ENCODE assay signal across 8 cellular contexts in genomic region chr17:39547713-39548478, GRCh38. TPM values are rescaled to one million over a fixed set of nuclear protein-coding genes. Genes with fewer than 3 reads are reported as not detected.
DNase-seq lines count a peak whose midpoint lies in the region; ATAC-seq and TF ChIP-seq lines count a peak whose summit lies in the region.

No MANE protein-coding gene starts in this region.

- peaks cover 60% of the 10 kb centered on the region for H3K36me3 Mint-ChIP-seq in CD8-positive, alpha-beta T cell
- peaks cover 14% of the 10 kb centered on the region for H3K36me3 Mint-ChIP-seq in activated naive CD4-positive, alpha-beta T cell treated with anti-CD3 and anti-CD28 coated beads for 36 hours (ENCODE audit: low read depth)

- peaks cover 13% of the 10 kb centered on the region for H3K36me3 ChIP-seq in CD8-positive, alpha-beta T cell (ENCODE audit: insufficient read depth, low read length)
- H3K36me3 ChIP-seq in cardiac muscle cell (peaks cover 8% of the 10 kb centered on the region), psoas muscle (ENCODE audit: insufficient read depth in 1 of 2, low read depth in 1 of 2) (peaks cover 0 to 84% of the 10 kb centered on the region in 2 donors), aorta (ENCODE audit: control insufficient read depth in 1 of 2, insufficient read depth in 2 of 2, low read length in 1 of 2) (peaks cover 3 to 5% of the 10 kb centered on the region in 2 donors)

- no peaks in the 10 kb centered on the region for H3K4me1 Mint-ChIP-seq in CD8-positive, alpha-beta T cell (ENCODE audit: low read depth)
- no peaks in the 10 kb centered on the region for H3K4me1 Mint-ChIP-seq in activated naive CD4-positive, alpha-beta T cell treated with anti-CD3 and anti-CD28 coated beads for 36 hours (ENCODE audit: low read depth)

- intact Hi-C loops in CD8-positive, alpha-beta T cell (cut with DNase I, micrococcal nuclease): loop anchor here (1.0 to 5.0 kb wide), 4 partner anchors 74 to 434 kb away; partner anchors contain the start of gene PSMD3 (in 1 of the 2)
- intact Hi-C loops in activated naive CD4-positive, alpha-beta T cell treated with anti-CD3 and anti-CD28 coated beads for 36 hours (cut with micrococcal nuclease): loop anchor here (1.0 to 5.0 kb wide), 4 partner anchors 54 to 341 kb away; no protein-coding TSS in a partner anchor
- intact Hi-C loops in psoas muscle (cut with DNase I) (loop anchor here (2.0 to 5.0 kb wide), 3 partner anchors 74 to 204 kb away; no protein-coding TSS in a partner anchor), aorta (cut with DNase I) (loop anchor here in 1 of 2 donors (1.0 kb wide), 1 partner anchor 75 kb away; no protein-coding TSS in a partner anchor)

- H3K4me3 Mint-ChIP-seq in CD8-positive, alpha-beta T cell: no peak overlapping the region
- no peak overlapping the region for H3K4me3 Mint-ChIP-seq in activated naive CD4-positive, alpha-beta T cell treated with anti-CD3 and anti-CD28 coated beads for 36 hours

- H3K9me3 ChIP-seq in CD8-positive, alpha-beta T cell (ENCODE audit: low read length): no peaks in the 10 kb centered on the region
- no peaks in the 10 kb centered on the region for H3K9me3 ChIP-seq in cardiac muscle cell (ENCODE audit: low read depth)
- H3K9me3 ChIP-seq in psoas muscle: no peaks in the 10 kb centered on the region
- H3K9me3 ChIP-seq in aorta (ENCODE audit: control insufficient read depth, low read length): no peaks in the 10 kb centered on the region

- no peak overlapping the region for H3K27ac ChIP-seq in CD8-positive, alpha-beta T cell (ENCODE audit: low read depth, low read length)
- H3K27ac ChIP-seq in cardiac muscle cell (no peak overlapping the region), psoas muscle (no peak overlapping the region), aorta (ENCODE audit: low read depth in 1 of 2, low read length in 2 of 2) (no peak overlapping the region)

- WGBS in psoas muscle, 3 donors: 18 to 24% (median 22%) methylated on average over 5 of the region's 5 CpGs
- 22 to 31% methylated on average over 5 of the region's 5 CpGs for WGBS in aorta, 2 donors

- peak; percentile 89 for ATAC-seq in CD8-positive, alpha-beta T cell
- peak; percentile 55 to 87 (median 76) for ATAC-seq in psoas muscle
- ATAC-seq in aorta (ENCODE audit: low FRiP score): peak; percentile 79
- no peak for ATAC-seq in GM18861 (IDR thresholded peaks at IDR 0.05; ENCODE audit: unreplicated experiment)

- no peaks in the 10 kb centered on the region for H3K27me3 Mint-ChIP-seq in CD8-positive, alpha-beta T cell (ENCODE audit: low read depth)
- no peaks in the 10 kb centered on the region for H3K27me3 Mint-ChIP-seq in activated naive CD4-positive, alpha-beta T cell treated with anti-CD3 and anti-CD28 coated beads for 36 hours (ENCODE audit: low read depth)

- H3K9me3 Mint-ChIP-seq in CD8-positive, alpha-beta T cell: no peaks in the 10 kb centered on the region
- H3K9me3 Mint-ChIP-seq in activated naive CD4-positive, alpha-beta T cell treated with anti-CD3 and anti-CD28 coated beads for 36 hours: no peaks in the 10 kb centered on the region

- peak; percentile 66 to 85 (median 71) for DNase-seq in CD8-positive, alpha-beta T cell
- DNase-seq in HS-5 (ENCODE audit: low read depth) (peak; percentile 11), SK-N-DZ (ENCODE audit: low spot score) (peak; percentile 66), cardiac muscle cell (ENCODE audit: low read depth in 1 of 2, low spot score in 1 of 2) (peak; percentile 55 to 56), psoas muscle (peak; percentile 62 to 83), aorta (peak; percentile 70 to 89)
- peak; percentile 87 for DNase-seq in activated naive CD4-positive, alpha-beta T cell treated with anti-CD3 and anti-CD28 coated beads for 36 hours

- POLR2A ChIA-PET in CD8-positive, alpha-beta T cell (lab: Charles Lee): interaction anchor here (0.6 to 1.2 kb wide), 2 partner anchors 74 to 182 kb away, joined by 3 read pairs; no protein-coding TSS in a partner anchor

- peak; percentile 84 for TF ChIP-seq CTCF in CD8-positive, alpha-beta T cell (IDR thresholded peaks at IDR 0.05)
- TF ChIP-seq CTCF in cardiac muscle cell (IDR thresholded peaks at IDR 0.05; ENCODE audit: low read depth, low read length) (peak; percentile 95), psoas muscle (IDR thresholded peaks at IDR 0.05) (peak; percentile 88)

- no peak overlapping the region for H3K4me3 ChIP-seq in CD8-positive, alpha-beta T cell (ENCODE audit: low read depth, low read length)
- H3K4me3 ChIP-seq in cardiac muscle cell (no peak overlapping the region), psoas muscle (no peak overlapping the region), aorta (ENCODE audit: low read length in 2 of 2) (no peak overlapping the region)

- no peaks in the 10 kb centered on the region for H3K27me3 ChIP-seq in CD8-positive, alpha-beta T cell (ENCODE audit: insufficient read depth, low read length)
- H3K27me3 ChIP-seq in cardiac muscle cell: no peaks in the 10 kb centered on the region
- no peaks in the 10 kb centered on the region for H3K27me3 ChIP-seq in psoas muscle (ENCODE audit: insufficient read depth in 3 of 3, low read length in 2 of 3)
- H3K27me3 ChIP-seq in aorta (ENCODE audit: control insufficient read depth in 1 of 2, insufficient read depth in 2 of 2, low read length in 1 of 2): no peaks in the 10 kb centered on the region

- no peak overlapping the region for H3K27ac Mint-ChIP-seq in CD8-positive, alpha-beta T cell
- H3K27ac Mint-ChIP-seq in activated naive CD4-positive, alpha-beta T cell treated with anti-CD3 and anti-CD28 coated beads for 36 hours: no peak overlapping the region

- CTCF ChIA-PET in CD8-positive, alpha-beta T cell (lab: Charles Lee): interaction anchor here (0.7 to 3.9 kb wide), 24 partner anchors 8 to 479 kb away, joined by 3 to 68 read pairs (median 5); partner anchors contain the start of genes CSF3, PNMT and PSMD3
- CTCF ChIA-PET in activated naive CD4-positive, alpha-beta T cell treated with anti-CD3 and anti-CD28 coated beads for 36 hours (lab: Charles Lee): interaction anchor here (0.6 to 9.6 kb wide), 23 partner anchors 11 to 548 kb away, joined by 3 to 110 read pairs (median 3); partner anchors contain the start of genes PNMT and PSMD3

- H3K4me1 ChIP-seq in CD8-positive, alpha-beta T cell (ENCODE audit: insufficient read depth, low read length): no peaks in the 10 kb centered on the region
- H3K4me1 ChIP-seq in cardiac muscle cell (ENCODE audit: low read depth) (no peaks in the 10 kb centered on the region), psoas muscle (peaks cover 8% of the 10 kb centered on the region), aorta (ENCODE audit: control insufficient read depth in 1 of 2, insufficient read depth in 2 of 2, low read length in 2 of 2) (no peaks in the 10 kb centered on the region)

RNA-seq across cellular contexts. Expression of gene NEUROD2, which starts 59.8 kb away (rescaled TPM):
- not detected for total RNA-seq in CD8-positive, alpha-beta T cell
- not detected in 2 replicates for polyA plus RNA-seq in SK-N-DZ (2014; cell fraction: cytosol; rRNA removed)
- polyA plus RNA-seq in SK-N-DZ (2014; cell fraction: nucleus; rRNA removed): not detected in 2 replicates
- total RNA-seq in activated naive CD4-positive, alpha-beta T cell treated with anti-CD3 and anti-CD28 coated beads for 36 hours: not detected
- total RNA-seq in cardiac muscle cell (not detected in 2 replicates), psoas muscle (not detected), aorta (not detected)
- polyA plus RNA-seq in cardiac muscle cell (not detected in 2 replicates), psoas muscle (under 1 TPM in 1 of 3 donors, not detected in 2; 0.01 TPM), aorta (not detected)

Comparison
In these comparisons a context has a peak if more than half of its experiments do, and no peak if none do; other contexts are left out.
1. DNase-seq: peak in every context shown above with its lines; median percentile 87 in activated naive CD4-positive, alpha-beta T cell treated with anti-CD3 and anti-CD28 coated beads for 36 hours; 80 in aorta; 72 in psoas muscle; 71 in CD8-positive, alpha-beta T cell; 66 in SK-N-DZ; 56 in cardiac muscle cell; 11 in HS-5.